24 cellular contexts compared by ENCODE assay signal in genomic region chr15:43126358-43126757, GRCh38. TPM values are rescaled to one million over a fixed set of nuclear protein-coding genes. Genes with fewer than 3 reads are reported as not detected.
DNase-seq lines count a peak whose midpoint lies in the region; ATAC-seq, FAIRE-seq and TF ChIP-seq lines count a peak whose summit lies in the region.
"Had no signal": no experiment of that assay in that cellular context is flagged by ENCODE, and none has a peak within 500 bp of the region (broad histone marks: within the 10 kb centered on the region; RNA-seq: fewer than 3 reads in every experiment).

No MANE protein-coding gene starts in this region.

- H3K36me3 ChIP-seq in HepG2 (replicated peaks in 1 of 2; ENCODE audit: control insufficient read depth in 1 of 2, insufficient read depth in 2 of 2, low read length in 2 of 2) (no peaks in the 10 kb centered on the region), right lobe of liver (no peaks in the 10 kb centered on the region), transverse colon (no peaks in the 10 kb centered on the region)
- H3K36me3 ChIP-seq: HAP-1 had no signal

- H2AFZ ChIP-seq in HepG2 (ENCODE audit: low read length): no peak overlapping the region
- H2AFZ ChIP-seq: GM23338 had no signal

- peaks cover 76% of the 10 kb centered on the region for H3K4me1 ChIP-seq in HepG2 (ENCODE audit: insufficient read depth, low read length)
- H3K4me1 ChIP-seq in right lobe of liver: no peaks in the 10 kb centered on the region
- H3K4me1 ChIP-seq in transverse colon: peaks cover 0 to 48% (median 32%) of the 10 kb centered on the region in 4 donors

- no peaks in the 10 kb centered on the region for H3K79me2 ChIP-seq in HepG2 (ENCODE audit: insufficient read depth, low read length)

- TF ChIP-seq CTCF in HepG2 (CRISPR knock-in tag; IDR thresholded peaks at IDR 0.05) (no peak), right lobe of liver (IDR thresholded peaks at IDR 0.05) (no peak), VCaP (conservative IDR thresholded peaks at IDR 0.05) (no peak), transverse colon (IDR thresholded peaks at IDR 0.05) (no peak)

- no peak overlapping the region for H3K4me2 ChIP-seq in HepG2 (ENCODE audit: low read depth, low read length)
- H3K4me2 ChIP-seq: GM23338 had no signal

- CTCF ChIA-PET in HepG2 (lab: Yijun Ruan, JAX; ENCODE audit: low intra/inter-chr PET ratio, low total read pairs): no interaction called here

- POLR2A ChIA-PET in HepG2 (lab: Yijun Ruan, JAX): no interaction called here

- ATAC-seq in HepG2 (no peak), right lobe of liver (no peak)
- ATAC-seq: GM12878, GM23338 had no signal

- BruUV-seq in HepG2 (replicated peaks; lab: Mats Ljungman, UMichigan): no TSS peak

- in situ Hi-C loops in HepG2 (cut with HindIII; ENCODE audit: extremely low pct_ligation_motif_present, low pct_unique_long_range_greater_than_20kb): no loop called here
- in situ Hi-C loops in transverse colon (cut with MboI; ENCODE audit: low pct_ligation_motif_present in 1 of 4, low pct_unique_long_range_greater_than_20kb in 1 of 4, low sequenced_read_pairs in 3 of 4): no loop called here

- H3K9me3 ChIP-seq in HepG2 (ENCODE audit: low read length) (peaks cover 5% of the 10 kb centered on the region; the same call in 1 of the 2 replicates), right lobe of liver (no peaks in the 10 kb centered on the region), transverse colon (no peaks in the 10 kb centered on the region)

- WGBS in HepG2 (ENCODE audit: low lambda C conversion rate): 44% methylated on average over 6 of the region's 6 CpGs
- WGBS in right lobe of liver (ENCODE audit: insufficient coverage, low coverage, low lambda C conversion rate, missing lambda C conversion rate): 55% methylated on average over 2 of the region's 6 CpGs
- WGBS in transverse colon (ENCODE audit: low coverage in 1 of 2), 2 donors: 50 to 65% methylated on average over 1 to 6 of the region's 6 CpGs

- H3K27me3 ChIP-seq in HepG2 (ENCODE audit: control insufficient read depth in 1 of 2, insufficient read depth in 2 of 2, low read length in 2 of 2): no peaks in the 10 kb centered on the region; a peak in 1 of 5 replicates
- H3K27me3 ChIP-seq in right lobe of liver: no peaks in the 10 kb centered on the region
- no peaks in the 10 kb centered on the region for H3K27me3 ChIP-seq in transverse colon

- H4K20me1 ChIP-seq in HepG2 (ENCODE audit: insufficient read depth, low read length): no peaks in the 10 kb centered on the region

- FAIRE-seq in HepG2 (lab: Jason Lieb, UNC) (no peak), HTR-8/SVneo (lab: Jason Lieb, UNC) (no peak)
- FAIRE-seq: A204.1 had no signal

- no peak for TF ChIP-seq POLR2A in HepG2 (IDR thresholded peaks at IDR 0.05; ENCODE audit: insufficient read depth in 1 of 2, low read depth in 2 of 2, low read length in 2 of 2)
- TF ChIP-seq POLR2A in right lobe of liver (IDR thresholded peaks at IDR 0.05): no peak
- no peak for TF ChIP-seq POLR2A in transverse colon (IDR thresholded peaks at IDR 0.05)

- no peak for TF ChIP-seq EP300 in HepG2 (IDR thresholded peaks at IDR 0.05; ENCODE audit: low read depth in 2 of 2, low read length in 2 of 2)
- no peak for TF ChIP-seq EP300 in HepG2 (CRISPR knock-in tag; IDR thresholded peaks at IDR 0.05; ENCODE audit: borderline replicate concordance)
- no peak for TF ChIP-seq EP300 in transverse colon (IDR thresholded peaks at IDR 0.05; ENCODE audit: low read depth)

- no peak overlapping the region for H3K9ac ChIP-seq in HepG2 (ENCODE audit: insufficient read depth, low read depth, low read length)

- no peak overlapping the region for H3K27ac ChIP-seq in HepG2 (ENCODE audit: extremely low read length, insufficient read depth, low read length)
- no peak overlapping the region for H3K27ac ChIP-seq in right lobe of liver
- peak overlapping the region; percentile 92 for H3K27ac ChIP-seq in VCaP
- H3K27ac ChIP-seq in transverse colon: peak overlapping the region; percentile 67 to 84 (median 78)
- H3K27ac ChIP-seq: RWPE1 had no signal

- H3K4me3 ChIP-seq in HepG2 (replicated peaks in 1 of 3; ENCODE audit: insufficient read depth in 1 of 3, low read depth in 2 of 3, low read length in 3 of 3) (no peak overlapping the region), right lobe of liver (no peak overlapping the region), transverse colon (no peak overlapping the region)
- H3K4me3 ChIP-seq: GM12878, GM23338, HAP-1 had no signal

- DNase-seq in HepG2 (ENCODE audit: low spot score) (no peak), right lobe of liver (no peak), MV-4-11 (lab: John Stamatoyannopoulos, UW) (peak; percentile 45), transverse colon (peak; percentile 26), NCI-H524 (lab: John Stamatoyannopoulos, UW) (no peak), NCI-H1436 (lab: John Stamatoyannopoulos, UW) (no peak), HTR-8/SVneo (ENCODE audit: insufficient read length, low spot score) (no peak)
- DNase-seq: Caco-2; CD4-positive, alpha-beta T cell; DMS 273 treated with DMSO at 0.1 percent for 48 hours; DMS79 treated with DMSO at 0.1 percent for 48 hours; Karpas-422; NCI-H1092 treated with DMSO at 0.1 percent for 48 hours; NCI-H2029 treated with DMSO at 0.1 percent for 48 hours; NCI-H226; NCI-H524 treated with DMSO at 0.1 percent for 48 hours; NCI-H82; SHP77 treated with DMSO at 0.1 percent for 48 hours had no signal

- intact Hi-C loops in HepG2 (cut with micrococcal nuclease; ENCODE audit: unreplicated experiment) (no loop called here), right lobe of liver (cut with DNase I) (no loop called here), transverse colon (cut with DNase I; ENCODE audit: low total_unique reads) (no loop called here)

- no peak for TF ChIP-seq RAD21 in HepG2 (CRISPR knock-in tag; IDR thresholded peaks at IDR 0.05)

RNA-seq across cellular contexts. Expression of gene TMEM62, which starts 7.0 kb away (rescaled TPM):
- total RNA-seq in HepG2 (2016; rRNA removed; fragmentation: Illumina TruSeq; extraction: Trizol): 13.8 and 20.9 TPM in 2 replicates
- 11.1 and 14.4 TPM in 2 replicates for total RNA-seq in HepG2 (2016; cell fraction: cytosol; rRNA removed; fragmentation: Illumina TruSeq; extraction: Trizol; ENCODE audit: low read depth)
- total RNA-seq in HepG2 (2016; cell fraction: insoluble cytoplasmic fraction; rRNA removed; fragmentation: Illumina TruSeq; extraction: Trizol): 11.8 and 20.8 TPM in 2 replicates
- total RNA-seq in HepG2 (2016; cell fraction: membrane; rRNA removed; fragmentation: Illumina TruSeq; extraction: Trizol): 18.6 and 19.3 TPM in 2 replicates
- 29.9 and 33.1 TPM in 2 replicates for total RNA-seq in HepG2 (2016; cell fraction: nucleus; rRNA removed; fragmentation: Illumina TruSeq; extraction: Trizol)
- polyA plus RNA-seq in HepG2 (2011; rRNA removed): 14.2 and 19.9 TPM in 2 replicates
- polyA plus RNA-seq in HepG2 (2011; cell fraction: cytosol; rRNA removed): 8.3 and 17.6 TPM in 2 replicates
- 18.9 and 27.0 TPM in 2 replicates for polyA plus RNA-seq in HepG2 (2011; cell fraction: nucleus; rRNA removed)
- 35.0 and 42.0 TPM in 2 replicates for polyA plus RNA-seq in HepG2 (2012)
- polyA plus RNA-seq in HepG2 (2016; cell fraction: cytosol; fragmentation: Illumina TruSeq; extraction: Trizol; ENCODE audit: low read depth): 8.6 and 8.9 TPM in 2 replicates
- 9.6 and 10.8 TPM in 2 replicates for polyA plus RNA-seq in HepG2 (2016; cell fraction: insoluble cytoplasmic fraction; fragmentation: Illumina TruSeq; extraction: Trizol; ENCODE audit: low read depth)
- 14.0 and 15.4 TPM in 2 replicates for polyA plus RNA-seq in HepG2 (2016; cell fraction: membrane; fragmentation: Illumina TruSeq; extraction: Trizol; ENCODE audit: low read depth)
- polyA plus RNA-seq in HepG2 (2016; cell fraction: nucleus; fragmentation: Illumina TruSeq; extraction: Trizol; ENCODE audit: insufficient read depth, low read depth): 26.7 and 27.5 TPM in 2 replicates
- polyA minus RNA-seq in HepG2 (2011; rRNA and poly(A)+ RNA removed; ENCODE audit: low replicate concordance): 9.4 and 12.1 TPM in 2 replicates
- 4.8 and 9.0 TPM in 2 replicates for polyA minus RNA-seq in HepG2 (2011; cell fraction: cytosol; rRNA and poly(A)+ RNA removed)
- polyA minus RNA-seq in HepG2 (2011; cell fraction: nucleus; rRNA and poly(A)+ RNA removed): 50.1 and 63.3 TPM in 2 replicates
- 10 to 100 TPM in 3 of 6 experiments, 1 to 10 TPM in 3; 7.6 to 17.1 (median 9.6) TPM for total RNA-seq in right lobe of liver
- total RNA-seq in transverse colon: 100 to 1,000 TPM in 1 of 4 donors, 10 to 100 TPM in 3; 21.3 to 367 (median 39.6) TPM

RNA-seq across cellular contexts. Expression of gene UBR1, which starts 20.5 kb away (rescaled TPM):
- total RNA-seq in HepG2 (2016; rRNA removed; fragmentation: Illumina TruSeq; extraction: Trizol): 18.0 and 21.7 TPM in 2 replicates
- total RNA-seq in HepG2 (2016; cell fraction: cytosol; rRNA removed; fragmentation: Illumina TruSeq; extraction: Trizol; ENCODE audit: low read depth): 9.3 and 9.4 TPM in 2 replicates
- 17.5 and 18.2 TPM in 2 replicates for total RNA-seq in HepG2 (2016; cell fraction: insoluble cytoplasmic fraction; rRNA removed; fragmentation: Illumina TruSeq; extraction: Trizol)
- total RNA-seq in HepG2 (2016; cell fraction: membrane; rRNA removed; fragmentation: Illumina TruSeq; extraction: Trizol): 4.4 and 5.0 TPM in 2 replicates
- 32.7 and 33.5 TPM in 2 replicates for total RNA-seq in HepG2 (2016; cell fraction: nucleus; rRNA removed; fragmentation: Illumina TruSeq; extraction: Trizol)
- 6.4 and 7.2 TPM in 2 replicates for polyA plus RNA-seq in HepG2 (2011; rRNA removed)
- 2.6 and 4.7 TPM in 2 replicates for polyA plus RNA-seq in HepG2 (2011; cell fraction: cytosol; rRNA removed)
- polyA plus RNA-seq in HepG2 (2011; cell fraction: nucleus; rRNA removed): 7.8 and 8.8 TPM in 2 replicates
- polyA plus RNA-seq in HepG2 (2012): 9.7 and 11.8 TPM in 2 replicates
- polyA plus RNA-seq in HepG2 (2016; cell fraction: cytosol; fragmentation: Illumina TruSeq; extraction: Trizol; ENCODE audit: low read depth): 0.95 and 1.2 TPM in 2 replicates
- polyA plus RNA-seq in HepG2 (2016; cell fraction: insoluble cytoplasmic fraction; fragmentation: Illumina TruSeq; extraction: Trizol; ENCODE audit: low read depth): 6.2 and 7.4 TPM in 2 replicates
- 0.58 and 1.1 TPM in 2 replicates for polyA plus RNA-seq in HepG2 (2016; cell fraction: membrane; fragmentation: Illumina TruSeq; extraction: Trizol; ENCODE audit: low read depth)
- 11.8 and 15.4 TPM in 2 replicates for polyA plus RNA-seq in HepG2 (2016; cell fraction: nucleus; fragmentation: Illumina TruSeq; extraction: Trizol; ENCODE audit: insufficient read depth, low read depth)
- 14.1 and 20.9 TPM in 2 replicates for polyA minus RNA-seq in HepG2 (2011; rRNA and poly(A)+ RNA removed; ENCODE audit: low replicate concordance)
- 11.9 and 12.7 TPM in 2 replicates for polyA minus RNA-seq in HepG2 (2011; cell fraction: cytosol; rRNA and poly(A)+ RNA removed)
- polyA minus RNA-seq in HepG2 (2011; cell fraction: nucleus; rRNA and poly(A)+ RNA removed): 68.1 and 101 TPM in 2 replicates
- total RNA-seq in right lobe of liver: 10 to 100 TPM in 3 of 6 experiments, 1 to 10 TPM in 3; 8.8 to 15.6 (median 10.6) TPM
- 100 to 1,000 TPM in 1 of 4 donors, 10 to 100 TPM in 3; 21.3 to 108 (median 34.2) TPM for total RNA-seq in transverse colon

RNA-seq across cellular contexts. Expression of gene CCNDBP1, which starts 58.8 kb away (rescaled TPM):
- 24.8 and 33.1 TPM in 2 replicates for total RNA-seq in HepG2 (2016; rRNA removed; fragmentation: Illumina TruSeq; extraction: Trizol)
- total RNA-seq in HepG2 (2016; cell fraction: cytosol; rRNA removed; fragmentation: Illumina TruSeq; extraction: Trizol; ENCODE audit: low read depth): 5.3 and 5.7 TPM in 2 replicates
- total RNA-seq in HepG2 (2016; cell fraction: insoluble cytoplasmic fraction; rRNA removed; fragmentation: Illumina TruSeq; extraction: Trizol): 23.1 and 35.5 TPM in 2 replicates
- 11.3 and 11.4 TPM in 2 replicates for total RNA-seq in HepG2 (2016; cell fraction: membrane; rRNA removed; fragmentation: Illumina TruSeq; extraction: Trizol)
- total RNA-seq in HepG2 (2016; cell fraction: nucleus; rRNA removed; fragmentation: Illumina TruSeq; extraction: Trizol): 14.3 and 16.4 TPM in 2 replicates
- 35.9 and 42.3 TPM in 2 replicates for polyA plus RNA-seq in HepG2 (2011; rRNA removed)
- 35.3 and 35.4 TPM in 2 replicates for polyA plus RNA-seq in HepG2 (2011; cell fraction: cytosol; rRNA removed)
- polyA plus RNA-seq in HepG2 (2011; cell fraction: nucleus; rRNA removed): 31.8 and 37.6 TPM in 2 replicates
- polyA plus RNA-seq in HepG2 (2012): 23.1 and 31.6 TPM in 2 replicates
- 5.0 and 5.3 TPM in 2 replicates for polyA plus RNA-seq in HepG2 (2016; cell fraction: cytosol; fragmentation: Illumina TruSeq; extraction: Trizol; ENCODE audit: low read depth)
- polyA plus RNA-seq in HepG2 (2016; cell fraction: insoluble cytoplasmic fraction; fragmentation: Illumina TruSeq; extraction: Trizol; ENCODE audit: low read depth): 31.6 and 34.7 TPM in 2 replicates
- polyA plus RNA-seq in HepG2 (2016; cell fraction: membrane; fragmentation: Illumina TruSeq; extraction: Trizol; ENCODE audit: low read depth): 7.8 and 9.0 TPM in 2 replicates
- polyA plus RNA-seq in HepG2 (2016; cell fraction: nucleus; fragmentation: Illumina TruSeq; extraction: Trizol; ENCODE audit: insufficient read depth, low read depth): 16.2 and 18.0 TPM in 2 replicates
- polyA minus RNA-seq in HepG2 (2011; rRNA and poly(A)+ RNA removed; ENCODE audit: low replicate concordance): 25.9 and 41.1 TPM in 2 replicates
- polyA minus RNA-seq in HepG2 (2011; cell fraction: cytosol; rRNA and poly(A)+ RNA removed): 13.3 and 14.3 TPM in 2 replicates
- polyA minus RNA-seq in HepG2 (2011; cell fraction: nucleus; rRNA and poly(A)+ RNA removed): 40.0 and 46.0 TPM in 2 replicates
- 10 to 100 TPM; 20.2 to 30.5 (median 22.9) TPM for total RNA-seq in right lobe of liver
- 100 to 1,000 TPM in 1 of 4 donors, 10 to 100 TPM in 3; 20.7 to 120 (median 80.0) TPM for total RNA-seq in transverse colon

Comparison
In these comparisons a context has a peak if more than half of its experiments do, and no peak if none do; other contexts are left out.
1. DNase-seq: peak in MV-4-11 (single experiment) and transverse colon (single experiment); none in HepG2 (single experiment), right lobe of liver (0 of 3), NCI-H524 (0 of 2), NCI-H1436 (single experiment) and HTR-8/SVneo (single experiment).
2. H3K27ac ChIP-seq: peak in VCaP (single experiment) and transverse colon (4 of 4); none in HepG2 (single experiment) and right lobe of liver (0 of 3).